In genomic region chr6:35919827-35920751, GRCh38 we compare ENCODE assay signal across 1 cellular context.
A peak's percentile ranks its signal among the peaks of the same experiment; 100 is the strongest.
TF ChIP-seq lines count a peak whose summit lies in the region.

No MANE protein-coding gene starts in this region.

TF ChIP-seq in HepG2, 621 proteins besides CTCF, POLR2A, EP300 and RAD21 (continued from another document and continues in another):
- TF ChIP-seq, protein P1, sequence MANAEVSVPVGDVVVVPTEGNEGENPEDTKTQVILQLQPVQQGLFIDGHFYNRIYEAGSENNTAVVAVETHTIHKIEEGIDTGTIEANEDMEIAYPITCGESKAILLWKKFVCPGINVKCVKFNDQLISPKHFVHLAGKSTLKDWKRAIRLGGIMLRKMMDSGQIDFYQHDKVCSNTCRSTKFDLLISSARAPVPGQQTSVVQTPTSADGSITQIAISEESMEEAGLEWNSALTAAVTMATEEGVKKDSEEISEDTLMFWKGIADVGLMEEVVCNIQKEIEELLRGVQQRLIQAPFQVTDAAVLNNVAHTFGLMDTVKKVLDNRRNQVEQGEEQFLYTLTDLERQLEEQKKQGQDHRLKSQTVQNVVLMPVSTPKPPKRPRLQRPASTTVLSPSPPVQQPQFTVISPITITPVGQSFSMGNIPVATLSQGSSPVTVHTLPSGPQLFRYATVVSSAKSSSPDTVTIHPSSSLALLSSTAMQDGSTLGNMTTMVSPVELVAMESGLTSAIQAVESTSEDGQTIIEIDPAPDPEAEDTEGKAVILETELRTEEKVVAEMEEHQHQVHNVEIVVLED (CRISPR knock-in tag; IDR thresholded peaks at IDR 0.05; ENCODE audit: borderline replicate concordance) = 0 out of 2 replicates have a peak, but pooled peaks have one; percentile 23
- TF ChIP-seq ZNF207 (IDR thresholded peaks at IDR 0.05; ENCODE audit: borderline replicate concordance) = no peak
- TF ChIP-seq AKAP8 (CRISPR knock-in tag; IDR thresholded peaks at IDR 0.05) = peak; percentile 77; the same call in 1 of the 2 replicates
- TF ChIP-seq ZNF781 (CRISPR knock-in tag; IDR thresholded peaks at IDR 0.05; ENCODE audit: borderline replicate concordance, not compliant biosample characterization) = peak; percentile 21
- peak; percentile 56; the same call in 1 of the 2 replicates for TF ChIP-seq ZSCAN9 (CRISPR knock-in tag; IDR thresholded peaks at IDR 0.05; ENCODE audit: borderline replicate concordance)
- TF ChIP-seq KLF12 (CRISPR knock-in tag; IDR thresholded peaks at IDR 0.05; ENCODE audit: borderline replicate concordance) = peak; percentile 23; the same call in 1 of the 2 replicates
- peak; percentile 44; the same call in 1 of the 2 replicates for TF ChIP-seq THAP11 (CRISPR knock-in tag; IDR thresholded peaks at IDR 0.05)
- TF ChIP-seq, protein P2, sequence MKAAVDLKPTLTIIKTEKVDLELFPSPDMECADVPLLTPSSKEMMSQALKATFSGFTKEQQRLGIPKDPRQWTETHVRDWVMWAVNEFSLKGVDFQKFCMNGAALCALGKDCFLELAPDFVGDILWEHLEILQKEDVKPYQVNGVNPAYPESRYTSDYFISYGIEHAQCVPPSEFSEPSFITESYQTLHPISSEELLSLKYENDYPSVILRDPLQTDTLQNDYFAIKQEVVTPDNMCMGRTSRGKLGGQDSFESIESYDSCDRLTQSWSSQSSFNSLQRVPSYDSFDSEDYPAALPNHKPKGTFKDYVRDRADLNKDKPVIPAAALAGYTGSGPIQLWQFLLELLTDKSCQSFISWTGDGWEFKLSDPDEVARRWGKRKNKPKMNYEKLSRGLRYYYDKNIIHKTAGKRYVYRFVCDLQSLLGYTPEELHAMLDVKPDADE (CRISPR knock-in tag; IDR thresholded peaks at IDR 0.05) = no peak
- TF ChIP-seq ELF4 (CRISPR knock-in tag; IDR thresholded peaks at IDR 0.05; ENCODE audit: borderline replicate concordance) = no peak
- peak; percentile 85; the same call in 1 of the 2 replicates for TF ChIP-seq SNAI1 (CRISPR knock-in tag; IDR thresholded peaks at IDR 0.05; ENCODE audit: borderline replicate concordance)
- TF ChIP-seq PAX8 (CRISPR knock-in tag; IDR thresholded peaks at IDR 0.05; ENCODE audit: borderline replicate concordance) = 0 out of 2 replicates have a peak, but pooled peaks have one; percentile 42
- TF ChIP-seq ZNF878 (CRISPR knock-in tag; IDR thresholded peaks at IDR 0.05) = no peak
- peak; percentile 67; the same call in 1 of the 2 replicates for TF ChIP-seq RNF2 (conservative IDR thresholded peaks at IDR 0.05; ENCODE audit: low read depth)
- TF ChIP-seq HIVEP1 (CRISPR knock-in tag; IDR thresholded peaks at IDR 0.05) = no peak
- no peak for TF ChIP-seq SMARCE1 (IDR thresholded peaks at IDR 0.05; ENCODE audit: borderline replicate concordance)
- no peak for TF ChIP-seq NR2F1 (CRISPR knock-in tag; IDR thresholded peaks at IDR 0.05)
- TF ChIP-seq ZNF30 (CRISPR knock-in tag; IDR thresholded peaks at IDR 0.05) = peak; percentile 32; the same call in 1 of the 2 replicates
- 0 out of 2 replicates have a peak, but pooled peaks have one; percentile 27 for TF ChIP-seq NFKB2 (CRISPR knock-in tag; IDR thresholded peaks at IDR 0.05; ENCODE audit: borderline replicate concordance)
- 0 out of 2 replicates have a peak, but pooled peaks have one; percentile 8 for TF ChIP-seq ZFP82 (CRISPR knock-in tag; IDR thresholded peaks at IDR 0.05; ENCODE audit: borderline replicate concordance)
- no peak for TF ChIP-seq NFIB (CRISPR knock-in tag; IDR thresholded peaks at IDR 0.05; ENCODE audit: borderline replicate concordance)
- TF ChIP-seq ATF7-NPFF (CRISPR knock-in tag; IDR thresholded peaks at IDR 0.05; ENCODE audit: low read depth) = peak; percentile 77; the same call in 1 of the 2 replicates
- TF ChIP-seq RBM22 (optimal IDR thresholded peaks at IDR 0.05; ENCODE audit: low read length) = peak; percentile 23
- peak; percentile 35 for TF ChIP-seq TBL1XR1 (IDR thresholded peaks at IDR 0.05; ENCODE audit: borderline replicate concordance, low read length, partially characterized antibody)
- TF ChIP-seq SP1 (IDR thresholded peaks at IDR 0.05) = no peak
- TF ChIP-seq SP1 (CRISPR knock-in tag; IDR thresholded peaks at IDR 0.05) = peak; percentile 6; the same call in 1 of the 2 replicates
- TF ChIP-seq ZNF350 (CRISPR knock-in tag; IDR thresholded peaks at IDR 0.05; ENCODE audit: borderline replicate concordance, low read depth) = peak; percentile 84
- TF ChIP-seq ZNF501 (CRISPR knock-in tag; IDR thresholded peaks at IDR 0.05) = peak; percentile 63; the same call in 1 of the 2 replicates
- TF ChIP-seq MAF1 (CRISPR knock-in tag; IDR thresholded peaks at IDR 0.05; ENCODE audit: borderline replicate concordance) = no peak
- TF ChIP-seq ZNF614 (CRISPR knock-in tag; IDR thresholded peaks at IDR 0.05; ENCODE audit: borderline replicate concordance) = 0 out of 2 replicates have a peak, but pooled peaks have one; percentile 39
- peak; percentile 52; the same call in 1 of the 2 replicates for TF ChIP-seq MIER3 (CRISPR knock-in tag; IDR thresholded peaks at IDR 0.05; ENCODE audit: borderline replicate concordance)
- no peak for TF ChIP-seq FOXA1 (IDR thresholded peaks at IDR 0.05)
- peak; percentile 77 for TF ChIP-seq FOXA1 (CRISPR knock-in tag; IDR thresholded peaks at IDR 0.05)
- TF ChIP-seq ZSCAN30 (CRISPR knock-in tag; IDR thresholded peaks at IDR 0.05) = no peak
- TF ChIP-seq, protein P3, sequence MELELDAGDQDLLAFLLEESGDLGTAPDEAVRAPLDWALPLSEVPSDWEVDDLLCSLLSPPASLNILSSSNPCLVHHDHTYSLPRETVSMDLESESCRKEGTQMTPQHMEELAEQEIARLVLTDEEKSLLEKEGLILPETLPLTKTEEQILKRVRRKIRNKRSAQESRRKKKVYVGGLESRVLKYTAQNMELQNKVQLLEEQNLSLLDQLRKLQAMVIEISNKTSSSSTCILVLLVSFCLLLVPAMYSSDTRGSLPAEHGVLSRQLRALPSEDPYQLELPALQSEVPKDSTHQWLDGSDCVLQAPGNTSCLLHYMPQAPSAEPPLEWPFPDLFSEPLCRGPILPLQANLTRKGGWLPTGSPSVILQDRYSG (CRISPR knock-in tag; IDR thresholded peaks at IDR 0.05) = 0 out of 2 replicates have a peak, but pooled peaks have one; percentile 47
- no peak; the same call in 1 of the 2 replicates for TF ChIP-seq ZNF232 (CRISPR knock-in tag; IDR thresholded peaks at IDR 0.05; ENCODE audit: borderline replicate concordance)
- TF ChIP-seq ZNF280B (CRISPR knock-in tag; IDR thresholded peaks at IDR 0.05; ENCODE audit: borderline replicate concordance) = peak; percentile 45; the same call in 1 of the 2 replicates
- no peak; the same call in 1 of the 2 replicates for TF ChIP-seq ZNF34 (CRISPR knock-in tag; IDR thresholded peaks at IDR 0.05; ENCODE audit: borderline replicate concordance)
- TF ChIP-seq, protein P4, sequence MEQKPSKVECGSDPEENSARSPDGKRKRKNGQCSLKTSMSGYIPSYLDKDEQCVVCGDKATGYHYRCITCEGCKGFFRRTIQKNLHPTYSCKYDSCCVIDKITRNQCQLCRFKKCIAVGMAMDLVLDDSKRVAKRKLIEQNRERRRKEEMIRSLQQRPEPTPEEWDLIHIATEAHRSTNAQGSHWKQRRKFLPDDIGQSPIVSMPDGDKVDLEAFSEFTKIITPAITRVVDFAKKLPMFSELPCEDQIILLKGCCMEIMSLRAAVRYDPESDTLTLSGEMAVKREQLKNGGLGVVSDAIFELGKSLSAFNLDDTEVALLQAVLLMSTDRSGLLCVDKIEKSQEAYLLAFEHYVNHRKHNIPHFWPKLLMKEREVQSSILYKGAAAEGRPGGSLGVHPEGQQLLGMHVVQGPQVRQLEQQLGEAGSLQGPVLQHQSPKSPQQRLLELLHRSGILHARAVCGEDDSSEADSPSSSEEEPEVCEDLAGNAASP (CRISPR knock-in tag; IDR thresholded peaks at IDR 0.05; ENCODE audit: borderline replicate concordance) = 0 out of 2 replicates have a peak, but pooled peaks have one; percentile 9
- TF ChIP-seq MXD1 (CRISPR knock-in tag; IDR thresholded peaks at IDR 0.05) = peak; percentile 54; the same call in 1 of the 2 replicates
- TF ChIP-seq PCBP1 (IDR thresholded peaks at IDR 0.05; ENCODE audit: borderline replicate concordance, low read depth, low read length) = no peak
- peak; percentile 39; the same call in 1 of the 2 replicates for TF ChIP-seq ZC3H4 (CRISPR knock-in tag; IDR thresholded peaks at IDR 0.05; ENCODE audit: borderline replicate concordance)
- TF ChIP-seq ZNF784 (CRISPR knock-in tag; IDR thresholded peaks at IDR 0.05; ENCODE audit: borderline replicate concordance) = no peak
- TF ChIP-seq ZNF264 (CRISPR knock-in tag; IDR thresholded peaks at IDR 0.05) = peak; percentile 65; the same call in 1 of the 2 replicates
- TF ChIP-seq ZNF292 (CRISPR knock-in tag; IDR thresholded peaks at IDR 0.05; ENCODE audit: borderline replicate concordance, low read depth) = no peak
- TF ChIP-seq ZNF800 (CRISPR knock-in tag; IDR thresholded peaks at IDR 0.05) = peak; percentile 56; the same call in 1 of the 2 replicates
- TF ChIP-seq STAT5B (CRISPR knock-in tag; IDR thresholded peaks at IDR 0.05) = peak; percentile 11; the same call in 1 of the 2 replicates
- no peak for TF ChIP-seq THYN1 (CRISPR knock-in tag; IDR thresholded peaks at IDR 0.05; ENCODE audit: borderline replicate concordance, low read depth)
- no peak for TF ChIP-seq ZNF296 (CRISPR knock-in tag; conservative IDR thresholded peaks at IDR 0.05)
- no peak; the same call in 1 of the 2 replicates for TF ChIP-seq ZNF563 (CRISPR knock-in tag; IDR thresholded peaks at IDR 0.05)
- TF ChIP-seq ZHX2 (IDR thresholded peaks at IDR 0.05; ENCODE audit: low read depth) = no peak
- 0 out of 2 replicates have a peak, but pooled peaks have one; percentile 70 for TF ChIP-seq ZHX2 (CRISPR knock-in tag; IDR thresholded peaks at IDR 0.05; ENCODE audit: borderline replicate concordance)
